25 cellular contexts compared by ENCODE assay signal in the genomic region with DNA sequence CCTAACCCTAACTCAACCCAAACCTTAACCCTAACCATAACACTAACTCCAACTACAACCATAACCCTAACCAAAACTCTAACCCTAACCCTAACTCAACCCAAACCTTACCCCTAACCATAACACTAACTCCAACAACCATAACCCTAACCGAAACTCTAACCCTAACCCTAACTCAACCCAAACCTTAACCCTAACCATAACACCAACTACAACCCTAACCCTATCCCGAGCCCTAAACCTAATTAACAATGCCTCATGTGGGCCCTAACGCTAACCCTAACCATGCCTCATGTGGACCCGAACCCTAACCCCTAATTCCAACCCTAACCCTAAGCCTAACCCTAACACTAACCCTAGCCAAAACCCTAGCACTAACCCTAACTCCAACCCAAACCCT. TPM values are rescaled to one million over a fixed set of nuclear protein-coding genes. Genes with fewer than 3 reads are reported as not detected.
"Had no signal": no experiment of that assay in that cellular context is flagged by ENCODE, and none has a peak within 500 bp of the region (broad histone marks: within the 10 kb centered on the region; RNA-seq: fewer than 3 reads in every experiment).

No MANE protein-coding gene starts in this region.

- FAIRE-seq: TTC549 had no signal

- H3K36me3 ChIP-seq: ascending aorta, cardiac muscle cell, SJSA1 had no signal

- H3K9me3 ChIP-seq: ascending aorta, Peyer's patch, SK-N-SH had no signal

- H3K4me2 ChIP-seq: SK-N-SH had no signal

- H3K27me3 ChIP-seq: ascending aorta, cardiac muscle cell, Peyer's patch had no signal

- ATAC-seq: activated CD4-positive, alpha-beta T cell treated with anti-CD3 and anti-CD28 coated beads for 36 hours; PC-3 had no signal

- DNase-seq: activated CD4-positive, alpha-beta T cell treated with anti-CD3 and anti-CD28 coated beads, Interleukin-2, amount 10 ng/mL, durations not matched to agents 7 days and 5 days; activated CD4-positive, alpha-beta T cell treated with anti-CD3 and anti-CD28 coated beads, Interleukin-2, amount 50 U/mL, for 48 hours; activated CD8-positive, alpha-beta T cell treated with anti-CD3 and anti-CD28 coated beads, Interleukin-2, amount 10 ng/mL, durations not matched to agents 7 days and 5 days; activated gamma-delta T cell; activated naive CD4-positive, alpha-beta T cell treated with Interleukin-2 at 50 U/mL for 16 hours; amygdala; Karpas-422; NCI-H1048; NCI-H1105 treated with DMSO at 0.1 percent for 48 hours; NCI-H1436; NCI-H1694; NCI-H1930; NCI-H2081 treated with DMSO at 0.1 percent for 48 hours; NCI-H345; NCI-H524 treated with DMSO at 0.1 percent for 48 hours; PC-3; RPMI8226; SHP77 treated with DMSO at 0.1 percent for 48 hours; SK-N-SH had no signal

- H3K9ac ChIP-seq: SK-N-SH had no signal

- H3K4me3 ChIP-seq: ascending aorta, cardiac muscle cell, Peyer's patch, SJSA1 had no signal

- H3K4me1 ChIP-seq: ascending aorta, SJSA1 had no signal

- H3K27ac ChIP-seq: ascending aorta, cardiac muscle cell, Peyer's patch, SJSA1 had no signal

RNA-seq across cellular contexts. Expression of gene GPR35, which starts 11.5 kb away (rescaled TPM):
- total RNA-seq: ascending aorta had no signal
